ENCODE assay signal across 1 cellular context in genomic region chr17:38868968-38869646, GRCh38.
A peak's percentile ranks its signal among the peaks of the same experiment; 100 is the strongest.
TF ChIP-seq lines count a peak whose summit lies in the region.

No MANE protein-coding gene starts in this region.

TF ChIP-seq in HepG2, 621 proteins besides CTCF, POLR2A, EP300 and RAD21 (continued from another document and continues in another):
- TF ChIP-seq ZNF652 (CRISPR knock-in tag; IDR thresholded peaks at IDR 0.05; ENCODE audit: borderline replicate concordance, low read depth) (0 out of 2 replicates have a peak, but pooled peaks have one; percentile 30), ATF7 (IDR thresholded peaks at IDR 0.05) (no peak), ATF7 (CRISPR knock-in tag; IDR thresholded peaks at IDR 0.05) (no peak), TARDBP (CRISPR knock-in tag; IDR thresholded peaks at IDR 0.05) (peak; percentile 72; the same call in 1 of the 2 replicates), ZNF24 (IDR thresholded peaks at IDR 0.05) (peak; percentile 97), ZBTB7B (CRISPR knock-in tag; IDR thresholded peaks at IDR 0.05) (peak; percentile 61), ZNF33B (CRISPR knock-in tag; IDR thresholded peaks at IDR 0.05) (peak; percentile 23; the same call in 1 of the 2 replicates), TOPORS (CRISPR knock-in tag; IDR thresholded peaks at IDR 0.05) (peak; percentile 53; the same call in 1 of the 2 replicates), SRF (IDR thresholded peaks at IDR 0.05; ENCODE audit: low read depth, low read length) (peak; percentile 35; the same call in 1 of the 2 replicates), MNT (IDR thresholded peaks at IDR 0.05) (no peak), HDAC2 (CRISPR knock-in tag; IDR thresholded peaks at IDR 0.05) (peak; percentile 80), TEAD3 (CRISPR knock-in tag; optimal IDR thresholded peaks at IDR 0.05; ENCODE audit: borderline replicate concordance) (peak; percentile 52), SKI (IDR thresholded peaks at IDR 0.05; ENCODE audit: partially characterized antibody) (peak; percentile 15), NCOA2 (CRISPR knock-in tag; IDR thresholded peaks at IDR 0.05) (peak; percentile 54; the same call in 1 of the 2 replicates), PLRG1 (conservative IDR thresholded peaks at IDR 0.05) (no peak), ZNF30 (CRISPR knock-in tag; IDR thresholded peaks at IDR 0.05) (no peak), NFKB2 (CRISPR knock-in tag; IDR thresholded peaks at IDR 0.05; ENCODE audit: borderline replicate concordance) (peak; percentile 68; the same call in 1 of the 2 replicates), MBNL3 (CRISPR knock-in tag; conservative IDR thresholded peaks at IDR 0.05) (peak; percentile 56; the same call in 1 of the 2 replicates), ZNF749 (CRISPR knock-in tag; IDR thresholded peaks at IDR 0.05; ENCODE audit: borderline replicate concordance) (no peak), ZNF781 (CRISPR knock-in tag; IDR thresholded peaks at IDR 0.05; ENCODE audit: borderline replicate concordance, not compliant biosample characterization) (peak; percentile 69), PCBP1 (IDR thresholded peaks at IDR 0.05; ENCODE audit: borderline replicate concordance, low read depth, low read length) (0 out of 2 replicates have a peak, but pooled peaks have one; percentile 14), ASH2L (IDR thresholded peaks at IDR 0.05; ENCODE audit: insufficient read length, low read depth, low read length) (peak; percentile 92), ESRRA (CRISPR knock-in tag; IDR thresholded peaks at IDR 0.05; ENCODE audit: low read depth) (no peak; the same call in 1 of the 2 replicates), SOX5 (CRISPR knock-in tag; IDR thresholded peaks at IDR 0.05; ENCODE audit: borderline replicate concordance) (peak; percentile 39; the same call in 1 of the 2 replicates), ETV6 (CRISPR knock-in tag; conservative IDR thresholded peaks at IDR 0.05) (peak; percentile 68), KDM5A (IDR thresholded peaks at IDR 0.05; ENCODE audit: borderline replicate concordance, low read length) (peak; percentile 73; the same call in 1 of the 2 replicates), TP53 (CRISPR knock-in tag; conservative IDR thresholded peaks at IDR 0.05) (peak; percentile 86), TSC22D2 (CRISPR knock-in tag; IDR thresholded peaks at IDR 0.05; ENCODE audit: borderline replicate concordance) (peak; percentile 82; the same call in 1 of the 2 replicates), RCOR2 (CRISPR knock-in tag; IDR thresholded peaks at IDR 0.05) (peak; percentile 64), HNF4A (CRISPR knock-in tag; IDR thresholded peaks at IDR 0.05) (0 out of 2 replicates have a peak, but pooled peaks have one; percentile 40), ZNF10 (CRISPR knock-in tag; IDR thresholded peaks at IDR 0.05; ENCODE audit: borderline replicate concordance, low read depth) (no peak), PAF1 (CRISPR knock-in tag; IDR thresholded peaks at IDR 0.05) (no peak), GTF2F1 (IDR thresholded peaks at IDR 0.05; ENCODE audit: low read length) (peak; percentile 53; the same call in 1 of the 2 replicates), NFIC (IDR thresholded peaks at IDR 0.05; ENCODE audit: low read length) (peak; percentile 81), CBX5 (CRISPR knock-in tag; IDR thresholded peaks at IDR 0.05; ENCODE audit: borderline replicate concordance) (peak; percentile 62; the same call in 1 of the 2 replicates), ZFAT (CRISPR knock-in tag; conservative IDR thresholded peaks at IDR 0.05) (0 out of 2 replicates have a peak, but pooled peaks have one; percentile 55)
- TF ChIP-seq, protein P1, sequence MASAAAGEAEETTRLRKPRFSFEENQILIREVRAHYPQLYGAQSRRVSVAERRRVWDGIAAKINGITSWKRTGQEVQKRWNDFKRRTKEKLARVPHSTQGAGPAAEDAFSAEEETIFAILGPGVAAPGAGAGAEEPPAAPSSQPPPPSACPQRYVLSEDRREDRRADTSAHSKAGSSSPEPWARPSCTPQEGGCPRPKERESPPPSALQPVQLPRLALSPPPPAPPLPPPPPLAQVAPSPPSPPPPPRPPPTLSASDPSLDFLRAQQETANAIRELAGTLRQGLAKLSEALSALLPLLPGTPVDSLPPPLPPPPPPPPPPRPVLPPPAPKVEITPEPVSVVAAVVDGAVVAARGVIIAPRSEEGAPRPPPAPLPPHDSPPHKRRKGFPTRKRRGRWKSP (CRISPR knock-in tag; IDR thresholded peaks at IDR 0.05): peak; percentile 75
- TF ChIP-seq, protein P2, sequence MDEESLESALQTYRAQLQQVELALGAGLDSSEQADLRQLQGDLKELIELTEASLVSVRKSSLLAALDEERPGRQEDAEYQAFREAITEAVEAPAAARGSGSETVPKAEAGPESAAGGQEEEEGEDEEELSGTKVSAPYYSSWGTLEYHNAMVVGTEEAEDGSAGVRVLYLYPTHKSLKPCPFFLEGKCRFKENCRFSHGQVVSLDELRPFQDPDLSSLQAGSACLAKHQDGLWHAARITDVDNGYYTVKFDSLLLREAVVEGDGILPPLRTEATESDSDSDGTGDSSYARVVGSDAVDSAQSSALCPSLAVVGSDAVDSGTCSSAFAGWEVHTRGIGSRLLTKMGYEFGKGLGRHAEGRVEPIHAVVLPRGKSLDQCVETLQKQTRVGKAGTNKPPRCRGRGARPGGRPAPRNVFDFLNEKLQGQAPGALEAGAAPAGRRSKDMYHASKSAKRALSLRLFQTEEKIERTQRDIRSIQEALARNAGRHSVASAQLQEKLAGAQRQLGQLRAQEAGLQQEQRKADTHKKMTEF (CRISPR knock-in tag; IDR thresholded peaks at IDR 0.05): peak; percentile 59
- TF ChIP-seq, protein P3, sequence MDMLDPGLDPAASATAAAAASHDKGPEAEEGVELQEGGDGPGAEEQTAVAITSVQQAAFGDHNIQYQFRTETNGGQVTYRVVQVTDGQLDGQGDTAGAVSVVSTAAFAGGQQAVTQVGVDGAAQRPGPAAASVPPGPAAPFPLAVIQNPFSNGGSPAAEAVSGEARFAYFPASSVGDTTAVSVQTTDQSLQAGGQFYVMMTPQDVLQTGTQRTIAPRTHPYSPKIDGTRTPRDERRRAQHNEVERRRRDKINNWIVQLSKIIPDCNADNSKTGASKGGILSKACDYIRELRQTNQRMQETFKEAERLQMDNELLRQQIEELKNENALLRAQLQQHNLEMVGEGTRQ (IDR thresholded peaks at IDR 0.05; ENCODE audit: low read depth, low read length): no peak
- TF ChIP-seq, protein P3 (CRISPR knock-in tag; IDR thresholded peaks at IDR 0.05; ENCODE audit: borderline replicate concordance): no peak
- TF ChIP-seq, protein P4, sequence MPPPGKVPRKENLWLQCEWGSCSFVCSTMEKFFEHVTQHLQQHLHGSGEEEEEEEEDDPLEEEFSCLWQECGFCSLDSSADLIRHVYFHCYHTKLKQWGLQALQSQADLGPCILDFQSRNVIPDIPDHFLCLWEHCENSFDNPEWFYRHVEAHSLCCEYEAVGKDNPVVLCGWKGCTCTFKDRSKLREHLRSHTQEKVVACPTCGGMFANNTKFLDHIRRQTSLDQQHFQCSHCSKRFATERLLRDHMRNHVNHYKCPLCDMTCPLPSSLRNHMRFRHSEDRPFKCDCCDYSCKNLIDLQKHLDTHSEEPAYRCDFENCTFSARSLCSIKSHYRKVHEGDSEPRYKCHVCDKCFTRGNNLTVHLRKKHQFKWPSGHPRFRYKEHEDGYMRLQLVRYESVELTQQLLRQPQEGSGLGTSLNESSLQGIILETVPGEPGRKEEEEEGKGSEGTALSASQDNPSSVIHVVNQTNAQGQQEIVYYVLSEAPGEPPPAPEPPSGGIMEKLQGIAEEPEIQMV (CRISPR knock-in tag; IDR thresholded peaks at IDR 0.05; ENCODE audit: low read depth): peak; percentile 91; the same call in 1 of the 2 replicates
- TF ChIP-seq, protein P5, sequence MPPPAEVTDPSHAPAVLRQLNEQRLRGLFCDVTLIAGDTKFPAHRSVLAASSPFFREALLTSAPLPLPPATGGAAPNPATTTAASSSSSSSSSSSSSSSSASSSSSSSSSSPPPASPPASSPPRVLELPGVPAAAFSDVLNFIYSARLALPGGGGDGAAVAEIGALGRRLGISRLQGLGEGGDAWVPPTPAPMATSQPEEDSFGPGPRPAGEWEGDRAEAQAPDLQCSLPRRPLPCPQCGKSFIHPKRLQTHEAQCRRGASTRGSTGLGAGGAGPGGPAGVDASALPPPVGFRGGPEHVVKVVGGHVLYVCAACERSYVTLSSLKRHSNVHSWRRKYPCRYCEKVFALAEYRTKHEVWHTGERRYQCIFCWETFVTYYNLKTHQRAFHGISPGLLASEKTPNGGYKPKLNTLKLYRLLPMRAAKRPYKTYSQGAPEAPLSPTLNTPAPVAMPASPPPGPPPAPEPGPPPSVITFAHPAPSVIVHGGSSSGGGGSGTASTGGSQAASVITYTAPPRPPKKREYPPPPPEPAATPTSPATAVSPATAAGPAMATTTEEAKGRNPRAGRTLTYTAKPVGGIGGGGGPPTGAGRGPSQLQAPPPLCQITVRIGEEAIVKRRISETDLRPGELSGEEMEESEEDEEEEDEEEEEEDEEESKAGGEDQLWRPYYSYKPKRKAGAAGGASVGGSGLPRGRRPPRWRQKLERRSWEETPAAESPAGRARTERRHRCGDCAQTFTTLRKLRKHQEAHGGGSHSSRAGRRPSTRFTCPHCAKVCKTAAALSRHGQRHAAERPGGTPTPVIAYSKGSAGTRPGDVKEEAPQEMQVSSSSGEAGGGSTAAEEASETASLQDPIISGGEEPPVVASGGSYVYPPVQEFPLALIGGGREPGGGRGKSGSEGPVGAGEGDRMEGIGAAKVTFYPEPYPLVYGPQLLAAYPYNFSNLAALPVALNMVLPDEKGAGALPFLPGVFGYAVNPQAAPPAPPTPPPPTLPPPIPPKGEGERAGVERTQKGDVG (CRISPR knock-in tag; IDR thresholded peaks at IDR 0.05; ENCODE audit: borderline replicate concordance): no peak
- TF ChIP-seq, protein P6, sequence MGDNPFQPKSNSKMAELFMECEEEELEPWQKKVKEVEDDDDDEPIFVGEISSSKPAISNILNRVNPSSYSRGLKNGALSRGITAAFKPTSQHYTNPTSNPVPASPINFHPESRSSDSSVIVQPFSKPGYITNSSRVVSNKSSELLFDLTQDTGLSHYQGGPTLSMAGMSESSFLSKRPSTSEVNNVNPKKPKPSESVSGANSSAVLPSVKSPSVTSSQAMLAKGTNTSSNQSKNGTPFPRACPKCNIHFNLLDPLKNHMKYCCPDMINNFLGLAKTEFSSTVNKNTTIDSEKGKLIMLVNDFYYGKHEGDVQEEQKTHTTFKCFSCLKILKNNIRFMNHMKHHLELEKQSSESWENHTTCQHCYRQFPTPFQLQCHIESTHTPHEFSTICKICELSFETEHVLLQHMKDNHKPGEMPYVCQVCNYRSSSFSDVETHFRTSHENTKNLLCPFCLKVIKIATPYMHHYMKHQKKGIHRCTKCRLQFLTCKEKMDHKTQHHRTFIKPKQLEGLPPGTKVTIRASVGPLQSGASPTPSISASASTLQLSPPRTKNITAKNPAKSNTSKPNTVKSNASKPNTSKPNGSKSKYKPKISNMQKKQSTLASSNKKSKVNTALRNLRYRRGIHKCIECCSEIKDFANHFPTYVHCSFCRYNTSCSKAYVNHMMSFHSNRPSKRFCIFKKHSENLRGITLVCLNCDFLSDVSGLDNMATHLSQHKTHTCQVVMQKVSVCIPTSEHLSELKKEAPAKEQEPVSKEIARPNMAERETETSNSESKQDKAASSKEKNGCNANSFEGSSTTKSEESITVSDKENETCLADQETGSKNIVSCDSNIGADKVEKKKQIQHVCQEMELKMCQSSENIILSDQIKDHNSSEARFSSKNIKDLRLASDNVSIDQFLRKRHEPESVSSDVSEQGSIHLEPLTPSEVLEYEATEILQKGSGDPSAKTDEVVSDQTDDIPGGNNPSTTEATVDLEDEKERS (CRISPR knock-in tag; IDR thresholded peaks at IDR 0.05): 0 out of 2 replicates have a peak, but pooled peaks have one; percentile 26
- TF ChIP-seq, protein P7, sequence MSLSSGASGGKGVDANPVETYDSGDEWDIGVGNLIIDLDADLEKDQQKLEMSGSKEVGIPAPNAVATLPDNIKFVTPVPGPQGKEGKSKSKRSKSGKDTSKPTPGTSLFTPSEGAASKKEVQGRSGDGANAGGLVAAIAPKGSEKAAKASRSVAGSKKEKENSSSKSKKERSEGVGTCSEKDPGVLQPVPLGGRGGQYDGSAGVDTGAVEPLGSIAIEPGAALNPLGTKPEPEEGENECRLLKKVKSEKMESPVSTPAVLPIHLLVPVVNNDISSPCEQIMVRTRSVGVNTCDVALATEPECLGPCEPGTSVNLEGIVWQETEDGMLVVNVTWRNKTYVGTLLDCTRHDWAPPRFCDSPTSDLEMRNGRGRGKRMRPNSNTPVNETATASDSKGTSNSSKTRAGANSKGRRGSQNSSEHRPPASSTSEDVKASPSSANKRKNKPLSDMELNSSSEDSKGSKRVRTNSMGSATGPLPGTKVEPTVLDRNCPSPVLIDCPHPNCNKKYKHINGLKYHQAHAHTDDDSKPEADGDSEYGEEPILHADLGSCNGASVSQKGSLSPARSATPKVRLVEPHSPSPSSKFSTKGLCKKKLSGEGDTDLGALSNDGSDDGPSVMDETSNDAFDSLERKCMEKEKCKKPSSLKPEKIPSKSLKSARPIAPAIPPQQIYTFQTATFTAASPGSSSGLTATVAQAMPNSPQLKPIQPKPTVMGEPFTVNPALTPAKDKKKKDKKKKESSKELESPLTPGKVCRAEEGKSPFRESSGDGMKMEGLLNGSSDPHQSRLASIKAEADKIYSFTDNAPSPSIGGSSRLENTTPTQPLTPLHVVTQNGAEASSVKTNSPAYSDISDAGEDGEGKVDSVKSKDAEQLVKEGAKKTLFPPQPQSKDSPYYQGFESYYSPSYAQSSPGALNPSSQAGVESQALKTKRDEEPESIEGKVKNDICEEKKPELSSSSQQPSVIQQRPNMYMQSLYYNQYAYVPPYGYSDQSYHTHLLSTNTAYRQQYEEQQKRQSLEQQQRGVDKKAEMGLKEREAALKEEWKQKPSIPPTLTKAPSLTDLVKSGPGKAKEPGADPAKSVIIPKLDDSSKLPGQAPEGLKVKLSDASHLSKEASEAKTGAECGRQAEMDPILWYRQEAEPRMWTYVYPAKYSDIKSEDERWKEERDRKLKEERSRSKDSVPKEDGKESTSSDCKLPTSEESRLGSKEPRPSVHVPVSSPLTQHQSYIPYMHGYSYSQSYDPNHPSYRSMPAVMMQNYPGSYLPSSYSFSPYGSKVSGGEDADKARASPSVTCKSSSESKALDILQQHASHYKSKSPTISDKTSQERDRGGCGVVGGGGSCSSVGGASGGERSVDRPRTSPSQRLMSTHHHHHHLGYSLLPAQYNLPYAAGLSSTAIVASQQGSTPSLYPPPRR (CRISPR knock-in tag; IDR thresholded peaks at IDR 0.05; ENCODE audit: borderline replicate concordance): peak; percentile 33; the same call in 1 of the 2 replicates
